In the genomic region with DNA sequence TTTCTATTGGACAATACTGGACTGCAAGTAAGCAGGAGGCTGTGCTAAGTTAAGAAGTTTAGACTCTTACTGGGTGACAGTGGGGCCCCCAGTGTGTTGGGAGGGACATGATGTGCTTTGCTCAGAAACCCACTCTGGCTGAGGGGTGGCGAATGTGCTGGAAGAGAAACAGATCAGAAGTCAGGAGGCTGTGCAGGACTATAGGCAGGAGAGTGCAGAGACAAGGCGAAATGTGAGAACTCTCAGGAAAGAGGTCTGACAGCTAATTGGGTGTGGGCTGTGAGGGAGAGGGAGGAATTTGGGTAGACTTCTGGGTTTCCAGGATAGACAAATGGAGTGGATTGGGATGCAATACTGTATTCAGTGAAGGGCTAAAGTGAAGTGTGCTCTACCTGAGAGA, we compare ENCODE assay signal across 1 cellular context.
TF ChIP-seq lines count a peak whose summit lies in the region.

No MANE protein-coding gene starts in this region.

TF ChIP-seq in GM23338, 12 proteins besides CTCF, POLR2A, EP300 and RAD21 (continued from another document):
- TF ChIP-seq, protein P1, sequence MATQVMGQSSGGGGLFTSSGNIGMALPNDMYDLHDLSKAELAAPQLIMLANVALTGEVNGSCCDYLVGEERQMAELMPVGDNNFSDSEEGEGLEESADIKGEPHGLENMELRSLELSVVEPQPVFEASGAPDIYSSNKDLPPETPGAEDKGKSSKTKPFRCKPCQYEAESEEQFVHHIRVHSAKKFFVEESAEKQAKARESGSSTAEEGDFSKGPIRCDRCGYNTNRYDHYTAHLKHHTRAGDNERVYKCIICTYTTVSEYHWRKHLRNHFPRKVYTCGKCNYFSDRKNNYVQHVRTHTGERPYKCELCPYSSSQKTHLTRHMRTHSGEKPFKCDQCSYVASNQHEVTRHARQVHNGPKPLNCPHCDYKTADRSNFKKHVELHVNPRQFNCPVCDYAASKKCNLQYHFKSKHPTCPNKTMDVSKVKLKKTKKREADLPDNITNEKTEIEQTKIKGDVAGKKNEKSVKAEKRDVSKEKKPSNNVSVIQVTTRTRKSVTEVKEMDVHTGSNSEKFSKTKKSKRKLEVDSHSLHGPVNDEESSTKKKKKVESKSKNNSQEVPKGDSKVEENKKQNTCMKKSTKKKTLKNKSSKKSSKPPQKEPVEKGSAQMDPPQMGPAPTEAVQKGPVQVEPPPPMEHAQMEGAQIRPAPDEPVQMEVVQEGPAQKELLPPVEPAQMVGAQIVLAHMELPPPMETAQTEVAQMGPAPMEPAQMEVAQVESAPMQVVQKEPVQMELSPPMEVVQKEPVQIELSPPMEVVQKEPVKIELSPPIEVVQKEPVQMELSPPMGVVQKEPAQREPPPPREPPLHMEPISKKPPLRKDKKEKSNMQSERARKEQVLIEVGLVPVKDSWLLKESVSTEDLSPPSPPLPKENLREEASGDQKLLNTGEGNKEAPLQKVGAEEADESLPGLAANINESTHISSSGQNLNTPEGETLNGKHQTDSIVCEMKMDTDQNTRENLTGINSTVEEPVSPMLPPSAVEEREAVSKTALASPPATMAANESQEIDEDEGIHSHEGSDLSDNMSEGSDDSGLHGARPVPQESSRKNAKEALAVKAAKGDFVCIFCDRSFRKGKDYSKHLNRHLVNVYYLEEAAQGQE (IDR thresholded peaks at IDR 0.05; ENCODE audit: unreplicated experiment): no peak
- no peak for TF ChIP-seq POLR2AphosphoS5 (IDR thresholded peaks at IDR 0.05; ENCODE audit: low read depth)
- TF ChIP-seq STAT1 (IDR thresholded peaks at IDR 0.05; ENCODE audit: unreplicated experiment): no peak
- no peak for TF ChIP-seq ZNF331 (CRISPR knock-in tag; IDR thresholded peaks at IDR 0.05; ENCODE audit: low read depth)
- TF ChIP-seq JUNB (IDR thresholded peaks at IDR 0.05; ENCODE audit: unreplicated experiment): no peak
- no peak for TF ChIP-seq EZH2phosphoT487 (IDR thresholded peaks at IDR 0.05; ENCODE audit: unreplicated experiment)
- TF ChIP-seq, protein P2, sequence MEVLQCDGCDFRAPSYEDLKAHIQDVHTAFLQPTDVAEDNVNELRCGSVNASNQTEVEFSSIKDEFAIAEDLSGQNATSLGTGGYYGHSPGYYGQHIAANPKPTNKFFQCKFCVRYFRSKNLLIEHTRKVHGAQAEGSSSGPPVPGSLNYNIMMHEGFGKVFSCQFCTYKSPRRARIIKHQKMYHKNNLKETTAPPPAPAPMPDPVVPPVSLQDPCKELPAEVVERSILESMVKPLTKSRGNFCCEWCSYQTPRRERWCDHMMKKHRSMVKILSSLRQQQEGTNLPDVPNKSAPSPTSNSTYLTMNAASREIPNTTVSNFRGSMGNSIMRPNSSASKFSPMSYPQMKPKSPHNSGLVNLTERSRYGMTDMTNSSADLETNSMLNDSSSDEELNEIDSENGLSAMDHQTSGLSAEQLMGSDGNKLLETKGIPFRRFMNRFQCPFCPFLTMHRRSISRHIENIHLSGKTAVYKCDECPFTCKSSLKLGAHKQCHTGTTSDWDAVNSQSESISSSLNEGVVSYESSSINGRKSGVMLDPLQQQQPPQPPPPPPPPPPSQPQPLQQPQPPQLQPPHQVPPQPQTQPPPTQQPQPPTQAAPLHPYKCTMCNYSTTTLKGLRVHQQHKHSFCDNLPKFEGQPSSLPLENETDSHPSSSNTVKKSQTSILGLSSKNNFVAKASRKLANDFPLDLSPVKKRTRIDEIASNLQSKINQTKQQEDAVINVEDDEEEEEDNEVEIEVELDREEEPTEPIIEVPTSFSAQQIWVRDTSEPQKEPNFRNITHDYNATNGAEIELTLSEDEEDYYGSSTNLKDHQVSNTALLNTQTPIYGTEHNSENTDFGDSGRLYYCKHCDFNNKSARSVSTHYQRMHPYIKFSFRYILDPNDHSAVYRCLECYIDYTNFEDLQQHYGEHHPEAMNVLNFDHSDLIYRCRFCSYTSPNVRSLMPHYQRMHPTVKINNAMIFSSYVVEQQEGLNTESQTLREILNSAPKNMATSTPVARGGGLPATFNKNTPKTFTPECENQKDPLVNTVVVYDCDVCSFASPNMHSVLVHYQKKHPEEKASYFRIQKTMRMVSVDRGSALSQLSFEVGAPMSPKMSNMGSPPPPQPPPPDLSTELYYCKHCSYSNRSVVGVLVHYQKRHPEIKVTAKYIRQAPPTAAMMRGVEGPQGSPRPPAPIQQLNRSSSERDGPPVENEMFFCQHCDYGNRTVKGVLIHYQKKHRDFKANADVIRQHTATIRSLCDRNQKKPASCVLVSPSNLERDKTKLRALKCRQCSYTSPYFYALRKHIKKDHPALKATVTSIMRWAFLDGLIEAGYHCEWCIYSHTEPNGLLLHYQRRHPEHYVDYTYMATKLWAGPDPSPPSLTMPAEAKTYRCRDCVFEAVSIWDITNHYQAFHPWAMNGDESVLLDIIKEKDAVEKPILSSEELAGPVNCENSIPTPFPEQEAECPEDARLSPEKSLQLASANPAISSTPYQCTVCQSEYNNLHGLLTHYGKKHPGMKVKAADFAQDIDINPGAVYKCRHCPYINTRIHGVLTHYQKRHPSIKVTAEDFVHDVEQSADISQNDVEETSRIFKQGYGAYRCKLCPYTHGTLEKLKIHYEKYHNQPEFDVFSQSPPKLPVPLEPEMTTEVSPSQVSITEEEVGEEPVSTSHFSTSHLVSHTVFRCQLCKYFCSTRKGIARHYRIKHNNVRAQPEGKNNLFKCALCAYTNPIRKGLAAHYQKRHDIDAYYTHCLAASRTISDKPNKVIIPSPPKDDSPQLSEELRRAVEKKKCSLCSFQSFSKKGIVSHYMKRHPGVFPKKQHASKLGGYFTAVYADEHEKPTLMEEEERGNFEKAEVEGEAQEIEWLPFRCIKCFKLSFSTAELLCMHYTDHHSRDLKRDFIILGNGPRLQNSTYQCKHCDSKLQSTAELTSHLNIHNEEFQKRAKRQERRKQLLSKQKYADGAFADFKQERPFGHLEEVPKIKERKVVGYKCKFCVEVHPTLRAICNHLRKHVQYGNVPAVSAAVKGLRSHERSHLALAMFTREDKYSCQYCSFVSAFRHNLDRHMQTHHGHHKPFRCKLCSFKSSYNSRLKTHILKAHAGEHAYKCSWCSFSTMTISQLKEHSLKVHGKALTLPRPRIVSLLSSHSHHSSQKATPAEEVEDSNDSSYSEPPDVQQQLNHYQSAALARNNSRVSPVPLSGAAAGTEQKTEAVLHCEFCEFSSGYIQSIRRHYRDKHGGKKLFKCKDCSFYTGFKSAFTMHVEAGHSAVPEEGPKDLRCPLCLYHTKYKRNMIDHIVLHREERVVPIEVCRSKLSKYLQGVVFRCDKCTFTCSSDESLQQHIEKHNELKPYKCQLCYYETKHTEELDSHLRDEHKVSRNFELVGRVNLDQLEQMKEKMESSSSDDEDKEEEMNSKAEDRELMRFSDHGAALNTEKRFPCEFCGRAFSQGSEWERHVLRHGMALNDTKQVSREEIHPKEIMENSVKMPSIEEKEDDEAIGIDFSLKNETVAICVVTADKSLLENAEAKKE (CRISPR knock-in tag; IDR thresholded peaks at IDR 0.05): no peak
- no peak for TF ChIP-seq NANOG (IDR thresholded peaks at IDR 0.05; ENCODE audit: borderline replicate concordance)
TF ChIP-seq in GM23338: peak in this region for 0.
